7 cellular contexts compared by ENCODE assay signal in the genomic region with DNA sequence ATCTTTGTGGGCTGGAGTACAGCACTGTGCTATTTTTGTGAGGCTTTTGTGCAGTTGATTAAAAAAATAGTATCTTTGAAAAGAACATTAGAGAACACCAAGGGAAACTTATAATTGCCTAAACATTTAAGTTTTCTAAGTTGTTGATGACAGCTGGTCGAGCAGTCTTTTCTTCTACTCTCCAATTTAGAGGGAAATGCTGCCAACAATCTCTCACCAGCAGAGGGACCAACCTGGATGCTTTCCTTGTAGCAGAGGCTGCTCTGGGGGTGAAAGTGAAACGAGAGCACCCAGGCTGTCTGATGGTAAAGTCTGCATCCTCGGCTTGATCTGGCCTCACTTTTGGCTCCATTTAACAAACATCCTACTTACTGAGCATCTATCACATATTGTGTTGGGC.
A peak's percentile ranks its signal among the peaks of the same experiment; 100 is the strongest.
DNase-seq lines count a peak whose midpoint lies in the region; ATAC-seq lines count a peak whose summit lies in the region.

No MANE protein-coding gene starts in this region.

- no peaks in the 10 kb centered on the region for H3K36me3 Mint-ChIP-seq in activated CD4-positive, alpha-beta memory T cell treated with anti-CD3 and anti-CD28 coated beads for 36 hours
- H3K36me3 Mint-ChIP-seq in activated CD8-positive, alpha-beta memory T cell treated with anti-CD3 and anti-CD28 coated beads, Interleukin-2, amount 10 ng/mL, durations not matched to agents 7 days and 5 days, result no peaks in the 10 kb centered on the region

- H3K9me3 Mint-ChIP-seq in activated CD4-positive, alpha-beta memory T cell treated with anti-CD3 and anti-CD28 coated beads for 36 hours, result peaks cover 6% of the 10 kb centered on the region
- peaks cover 5% of the 10 kb centered on the region for H3K9me3 Mint-ChIP-seq in activated CD8-positive, alpha-beta memory T cell treated with anti-CD3 and anti-CD28 coated beads, Interleukin-2, amount 10 ng/mL, durations not matched to agents 7 days and 5 days (ENCODE audit: low read depth)

- POLR2A ChIA-PET in activated CD4-positive, alpha-beta memory T cell treated with anti-CD3 and anti-CD28 coated beads for 36 hours (lab: Charles Lee), result no interaction called here

- H3K27ac Mint-ChIP-seq in activated CD4-positive, alpha-beta memory T cell treated with anti-CD3 and anti-CD28 coated beads for 36 hours, result no peak overlapping the region
- no peak overlapping the region for H3K27ac Mint-ChIP-seq in activated CD8-positive, alpha-beta memory T cell treated with anti-CD3 and anti-CD28 coated beads, Interleukin-2, amount 10 ng/mL, durations not matched to agents 7 days and 5 days

- no peaks in the 10 kb centered on the region for H3K4me1 Mint-ChIP-seq in activated CD4-positive, alpha-beta memory T cell treated with anti-CD3 and anti-CD28 coated beads for 36 hours (ENCODE audit: low read depth)
- no peaks in the 10 kb centered on the region for H3K4me1 Mint-ChIP-seq in activated CD8-positive, alpha-beta memory T cell treated with anti-CD3 and anti-CD28 coated beads, Interleukin-2, amount 10 ng/mL, durations not matched to agents 7 days and 5 days

- H3K27me3 Mint-ChIP-seq in activated CD4-positive, alpha-beta memory T cell treated with anti-CD3 and anti-CD28 coated beads for 36 hours, result no peaks in the 10 kb centered on the region
- H3K27me3 Mint-ChIP-seq in activated CD8-positive, alpha-beta memory T cell treated with anti-CD3 and anti-CD28 coated beads, Interleukin-2, amount 10 ng/mL, durations not matched to agents 7 days and 5 days, result no peaks in the 10 kb centered on the region

- CTCF ChIA-PET in activated CD4-positive, alpha-beta memory T cell treated with anti-CD3 and anti-CD28 coated beads for 36 hours (lab: Charles Lee), result no interaction called here
- CTCF ChIA-PET in activated CD8-positive, alpha-beta memory T cell treated with anti-CD3 and anti-CD28 coated beads, Interleukin-2, amount 10 ng/mL, durations not matched to agents 7 days and 5 days (lab: Charles Lee), result no interaction called here

- peak; percentile 43 for DNase-seq in NCI-H69 (lab: John Stamatoyannopoulos, UW)
- peak; percentile 49 for DNase-seq in iPS-NIHi7 (ENCODE audit: extremely low spot score)
- DNase-seq in activated CD4-positive, alpha-beta memory T cell treated with anti-CD3 and anti-CD28 coated beads for 36 hours, result no peak
- no peak for DNase-seq in COLO668 (lab: John Stamatoyannopoulos, UW; ENCODE audit: unreplicated experiment)
- DNase-seq in activated CD8-positive, alpha-beta memory T cell treated with anti-CD3 and anti-CD28 coated beads, Interleukin-2, amount 10 ng/mL, durations not matched to agents 7 days and 5 days, result no peak

- ATAC-seq in GM18909 (IDR thresholded peaks at IDR 0.05; ENCODE audit: poor library complexity, unreplicated experiment) (peak; percentile 95), HG02759 (IDR thresholded peaks at IDR 0.05; ENCODE audit: unreplicated experiment) (peak; percentile 91)
- no peak for ATAC-seq in activated CD8-positive, alpha-beta memory T cell treated with anti-CD3 and anti-CD28 coated beads, Interleukin-2, amount 10 ng/mL, durations not matched to agents 7 days and 5 days

- intact Hi-C loops in activated CD4-positive, alpha-beta memory T cell treated with anti-CD3 and anti-CD28 coated beads for 36 hours (cut with micrococcal nuclease), result no loop called here

- no peak overlapping the region for H3K4me3 Mint-ChIP-seq in activated CD4-positive, alpha-beta memory T cell treated with anti-CD3 and anti-CD28 coated beads for 36 hours
- no peak overlapping the region for H3K4me3 Mint-ChIP-seq in activated CD8-positive, alpha-beta memory T cell treated with anti-CD3 and anti-CD28 coated beads, Interleukin-2, amount 10 ng/mL, durations not matched to agents 7 days and 5 days

Comparison
In these comparisons a context has a peak if more than half of its experiments do, and no peak if none do; other contexts are left out.
1. DNase-seq: peak in NCI-H69 (single experiment) and iPS-NIHi7 (single experiment); none in activated CD4-positive, alpha-beta memory T cell treated with anti-CD3 and anti-CD28 coated beads for 36 hours (single experiment), COLO668 (single experiment) and activated CD8-positive, alpha-beta memory T cell treated with anti-CD3 and anti-CD28 coated beads, Interleukin-2, amount 10 ng/mL, durations not matched to agents 7 days and 5 days (single experiment).